22 cellular contexts compared by ENCODE assay signal in the genomic region with DNA sequence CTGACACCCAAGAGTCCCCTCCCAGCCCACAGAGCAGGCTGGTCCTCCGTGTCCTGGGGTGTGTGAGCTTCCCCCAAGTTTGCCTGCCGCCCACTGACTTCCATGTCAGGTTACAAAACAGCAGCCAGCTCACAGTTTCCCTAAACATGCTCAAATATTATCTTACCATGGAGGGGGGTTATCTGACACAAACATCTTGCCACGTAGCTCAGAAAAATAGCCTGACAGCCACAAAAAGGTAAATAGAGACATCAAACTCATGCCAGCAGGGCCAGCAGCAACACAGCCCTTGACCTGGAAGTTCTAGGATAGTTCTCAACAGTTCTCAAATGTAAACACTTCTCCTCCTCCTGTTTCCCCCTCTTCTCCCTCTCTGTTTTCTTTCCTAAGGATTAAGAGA.
"Had no signal": no experiment of that assay in that cellular context is flagged by ENCODE, and none has a peak within 500 bp of the region (broad histone marks: within the 10 kb centered on the region; RNA-seq: fewer than 3 reads in every experiment).

No MANE protein-coding gene starts in this region.

- DNase-seq: activated CD4-positive, alpha-beta T cell treated with anti-CD3 and anti-CD28 coated beads, Interleukin-2, amount 10 ng/mL, durations not matched to agents 7 days and 5 days; activated CD8-positive, alpha-beta T cell treated with anti-CD3 and anti-CD28 coated beads for 36 hours; activated gamma-delta T cell; caudate nucleus; effector CD4-positive, alpha-beta T cell; erythroblast; foreskin melanocyte; immature natural killer cell; left ventricle myocardium superior; mucosa of descending colon; psoas muscle; stimulated activated CD4-positive, alpha-beta T cell treated with anti-CD3 and anti-CD28 coated beads, Interleukin-12 subunit alpha, Interleukin-12 subunit beta, amount 100 ng/mL, for 4 hours had no signal

- H3K4me3 ChIP-seq: mucosa of descending colon, psoas muscle, right atrium auricular region had no signal

- H3K27me3 ChIP-seq: right atrium auricular region had no signal

- H3K9me3 ChIP-seq: mucosa of descending colon, psoas muscle, right atrium auricular region had no signal

- H3K36me3 ChIP-seq: right atrium auricular region had no signal

- H3K27ac Mint-ChIP-seq: activated CD4-positive, alpha-beta T cell treated with anti-CD3 and anti-CD28 coated beads, Interleukin-2, amount 10 ng/mL, durations not matched to agents 7 days and 5 days; activated CD8-positive, alpha-beta T cell treated with anti-CD3 and anti-CD28 coated beads for 36 hours; activated naive CD4-positive, alpha-beta T cell treated with anti-CD3 and anti-CD28 coated beads, Interleukin-2, amount 50 U/mL, for 24 hours; activated T-helper 1 cell treated with anti-CD3 and anti-CD28 coated beads, Interleukin-12 subunit alpha, Interleukin-12 subunit beta, Interleukin-2, Interleukin-4 antibody, amounts not matched to agents 30 ng/mL and 10 ng/mL and 1 ng/mL, durations not matched to agents 14 hours and 24 hours and 36 hours; dendritic cell treated with granulocyte-macrophage colony-stimulating factor and Interleukin-4, amounts not matched to agents 40 ng/mL and 50 ng/mL, for 4 days; immature natural killer cell; stimulated activated naive CD8-positive, alpha-beta T cell treated with anti-CD3 and anti-CD28 coated beads, Interleukin-15, Interleukin-2, amounts not matched to agents 100 ng/mL and 50 ng/mL, for 24 hours; T-helper 2 cell treated with Interferon-gamma antibody and Interleukin-4, amounts not matched to agents 5 μg/mL and 100 μg/mL, for 36 hours had no signal

- H3K27me3 Mint-ChIP-seq: activated CD8-positive, alpha-beta T cell treated with anti-CD3 and anti-CD28 coated beads for 36 hours had no signal

- H3K27ac ChIP-seq: psoas muscle, right atrium auricular region, VCaP had no signal

- H3K9me3 Mint-ChIP-seq: activated CD4-positive, alpha-beta T cell treated with anti-CD3 and anti-CD28 coated beads, Interleukin-2, amount 10 ng/mL, durations not matched to agents 7 days and 5 days; activated CD8-positive, alpha-beta T cell treated with anti-CD3 and anti-CD28 coated beads for 36 hours; activated naive CD4-positive, alpha-beta T cell treated with anti-CD3 and anti-CD28 coated beads, Interleukin-2, amount 50 U/mL, for 24 hours; activated T-helper 1 cell treated with anti-CD3 and anti-CD28 coated beads, Interleukin-12 subunit alpha, Interleukin-12 subunit beta, Interleukin-2, Interleukin-4 antibody, amounts not matched to agents 30 ng/mL and 10 ng/mL and 1 ng/mL, durations not matched to agents 14 hours and 24 hours and 36 hours; brain; dendritic cell treated with granulocyte-macrophage colony-stimulating factor and Interleukin-4, amounts not matched to agents 40 ng/mL and 50 ng/mL, for 4 days; stimulated activated naive CD8-positive, alpha-beta T cell treated with anti-CD3 and anti-CD28 coated beads, Interleukin-15, Interleukin-2, amounts not matched to agents 100 ng/mL and 50 ng/mL, for 24 hours; T-helper 2 cell treated with Interferon-gamma antibody and Interleukin-4, amounts not matched to agents 5 μg/mL and 100 μg/mL, for 36 hours had no signal

- H3K36me3 Mint-ChIP-seq: activated naive CD4-positive, alpha-beta T cell treated with anti-CD3 and anti-CD28 coated beads, Interleukin-2, amount 50 U/mL, for 24 hours; brain; immature natural killer cell had no signal

- H3K4me1 ChIP-seq: psoas muscle had no signal

- H3K4me3 Mint-ChIP-seq: activated CD4-positive, alpha-beta T cell treated with anti-CD3 and anti-CD28 coated beads, Interleukin-2, amount 10 ng/mL, durations not matched to agents 7 days and 5 days; activated CD8-positive, alpha-beta T cell treated with anti-CD3 and anti-CD28 coated beads for 36 hours; activated naive CD4-positive, alpha-beta T cell treated with anti-CD3 and anti-CD28 coated beads, Interleukin-2, amount 50 U/mL, for 24 hours; activated T-helper 1 cell treated with anti-CD3 and anti-CD28 coated beads, Interleukin-12 subunit alpha, Interleukin-12 subunit beta, Interleukin-2, Interleukin-4 antibody, amounts not matched to agents 30 ng/mL and 10 ng/mL and 1 ng/mL, durations not matched to agents 14 hours and 24 hours and 36 hours; brain; dendritic cell treated with granulocyte-macrophage colony-stimulating factor and Interleukin-4, amounts not matched to agents 40 ng/mL and 50 ng/mL, for 4 days; immature natural killer cell; stimulated activated naive CD8-positive, alpha-beta T cell treated with anti-CD3 and anti-CD28 coated beads, Interleukin-15, Interleukin-2, amounts not matched to agents 100 ng/mL and 50 ng/mL, for 24 hours; T-helper 2 cell treated with Interferon-gamma antibody and Interleukin-4, amounts not matched to agents 5 μg/mL and 100 μg/mL, for 36 hours had no signal

- ATAC-seq: activated CD4-positive, CD25-positive, alpha-beta regulatory T cell treated with anti-CD3 and anti-CD28 coated beads, Interleukin-2, amount 50 U/mL, for 24 hours; activated CD8-positive, alpha-beta T cell treated with anti-CD3 and anti-CD28 coated beads for 36 hours; left ventricle myocardium superior; mucosa of descending colon; SK-N-SH treated with all-trans-retinoic acid at 6 μM for 48 hours had no signal
